Comparison of ENCODE assay signal across 8 cellular contexts in the genomic region with DNA sequence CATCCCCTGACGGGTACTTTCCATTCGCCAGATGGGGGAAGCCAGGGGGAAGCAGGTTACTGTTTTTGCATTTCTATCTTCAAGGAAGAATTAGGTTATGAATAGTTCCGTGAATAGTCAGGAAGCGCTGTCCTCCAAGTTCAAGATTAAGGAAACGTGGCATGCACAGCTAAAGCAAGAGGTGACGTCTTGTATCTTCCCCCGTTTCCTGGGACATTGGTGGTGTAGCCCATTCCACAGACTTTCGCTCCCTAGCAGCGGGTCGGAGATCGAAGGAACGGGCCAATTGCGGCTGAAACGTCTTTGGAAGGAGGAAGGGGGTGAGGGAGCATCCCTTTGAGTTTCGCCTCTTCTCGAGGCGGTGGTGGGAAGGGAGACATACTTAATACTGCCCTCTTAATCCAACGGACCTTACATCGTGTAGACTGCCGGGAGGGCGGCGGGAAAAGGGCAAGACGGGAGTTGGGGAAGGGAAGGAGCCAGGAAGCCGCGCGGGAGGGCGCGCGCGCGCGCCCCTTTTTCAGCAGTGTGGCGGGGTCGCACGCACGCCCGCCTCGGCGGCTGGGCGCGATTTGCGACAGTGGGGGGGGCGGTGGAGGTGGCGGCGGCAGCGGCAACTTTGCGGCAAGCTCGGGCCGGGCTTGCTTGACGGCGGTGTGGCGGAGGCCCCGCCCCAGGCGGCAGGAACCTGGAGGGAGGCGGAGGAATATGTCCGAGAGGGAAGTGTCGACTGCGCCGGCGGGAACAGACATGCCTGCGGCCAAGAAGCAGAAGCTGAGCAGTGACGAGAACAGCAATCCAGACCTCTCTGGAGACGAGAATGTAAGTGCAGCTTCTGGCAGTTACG. TPM values are rescaled to one million over a fixed set of nuclear protein-coding genes. Genes with fewer than 3 reads are reported as not detected.
DNase-seq lines count a peak whose midpoint lies in the region; ATAC-seq and TF ChIP-seq lines count a peak whose summit lies in the region.

A gene with protein sequence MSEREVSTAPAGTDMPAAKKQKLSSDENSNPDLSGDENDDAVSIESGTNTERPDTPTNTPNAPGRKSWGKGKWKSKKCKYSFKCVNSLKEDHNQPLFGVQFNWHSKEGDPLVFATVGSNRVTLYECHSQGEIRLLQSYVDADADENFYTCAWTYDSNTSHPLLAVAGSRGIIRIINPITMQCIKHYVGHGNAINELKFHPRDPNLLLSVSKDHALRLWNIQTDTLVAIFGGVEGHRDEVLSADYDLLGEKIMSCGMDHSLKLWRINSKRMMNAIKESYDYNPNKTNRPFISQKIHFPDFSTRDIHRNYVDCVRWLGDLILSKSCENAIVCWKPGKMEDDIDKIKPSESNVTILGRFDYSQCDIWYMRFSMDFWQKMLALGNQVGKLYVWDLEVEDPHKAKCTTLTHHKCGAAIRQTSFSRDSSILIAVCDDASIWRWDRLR (plus strand): TSS at position 232 of the 847 bp plus-strand sequence. CDS start 477 bp downstream, at position 709.

- no peaks in the 10 kb centered on the region; the same call in 1 of the 2 replicates for H3K27me3 ChIP-seq in BJ (ENCODE audit: control insufficient read depth, insufficient read depth, low read length)

- no peak for TF ChIP-seq CTCF in BJ (IDR thresholded peaks at IDR 0.05; ENCODE audit: insufficient read depth, low read depth, low read length)
- TF ChIP-seq CTCF in coronary artery (IDR thresholded peaks at IDR 0.05) = no peak

- POLR2A ChIA-PET in BJ (lab: Charles Lee) = interaction anchor here (0.7 to 0.9 kb wide), 4 partner anchors 176 to 572 kb away, joined by 3 to 4 read pairs (median 3); a partner anchor contains a TSS

- DNase-seq in BJ (ENCODE audit: low read depth) (peak; percentile 65), NCI-H524 treated with DMSO at 0.1 percent for 48 hours (lab: John Stamatoyannopoulos, UW) (peak; percentile 75), coronary artery (ENCODE audit: low spot score) (peak; percentile 96), left kidney (ENCODE audit: low read depth, low spot score) (peak; percentile 99)
- DNase-seq in activated CD4-positive, alpha-beta T cell treated with anti-CD3 and anti-CD28 coated beads for 48 hours = peak; percentile 97
- peak; percentile 96 for DNase-seq in stimulated activated CD4-positive, alpha-beta T cell treated with anti-CD3 and anti-CD28 coated beads, Interleukin-2, amount 100 ng/mL, for 24 hours

- H3K27ac ChIP-seq in coronary artery = peak within 1 kb of the TSS; percentile 95 to 97

- CTCF ChIA-PET in BJ (lab: Yijun Ruan, JAX) = interaction anchor here (0.7 kb wide), 1 partner anchor 51 kb away, joined by 3 read pairs; no protein-coding TSS in a partner anchor

- H3K4me3 ChIP-seq in BJ (ENCODE audit: low read depth, low read length) (peak within 1 kb of the TSS; percentile 97), coronary artery (peak within 1 kb of the TSS; percentile 90)

- H3K36me3 ChIP-seq in BJ (ENCODE audit: control insufficient read depth, insufficient read depth, low read length) = no peaks in the 10 kb centered on the region

- ATAC-seq in GM19324 (IDR thresholded peaks at IDR 0.05; ENCODE audit: low FRiP score, unreplicated experiment) = peak; percentile 72
- ATAC-seq in HG03460 (IDR thresholded peaks at IDR 0.05; ENCODE audit: unreplicated experiment) = peak; percentile 49

RNA-seq across cellular contexts. Expression of the gene that starts here (rescaled TPM):
- 5.7 and 11.3 TPM in 2 replicates for polyA plus RNA-seq in BJ (2011; rRNA removed)
- polyA minus RNA-seq in BJ (2011; rRNA and poly(A)+ RNA removed) = 7.9 and 9.3 TPM in 2 replicates

Comparison
In these comparisons a context has a peak if more than half of its experiments do, and no peak if none do; other contexts are left out.
1. Peak in every context shown above with its lines: DNase-seq, ATAC-seq, H3K4me3 ChIP-seq and H3K27ac ChIP-seq.